Comparison of ENCODE assay signal across 8 cellular contexts in genomic region chr14:45133683-45134050, GRCh38. TPM values are rescaled to one million over a fixed set of nuclear protein-coding genes. Genes with fewer than 3 reads are reported as not detected.
DNase-seq lines count a peak whose midpoint lies in the region; ATAC-seq and TF ChIP-seq lines count a peak whose summit lies in the region.

No MANE protein-coding gene starts in this region.

- peaks cover 34% of the 10 kb centered on the region for H3K4me1 ChIP-seq in CD4-positive, CD25-positive, alpha-beta regulatory T cell (ENCODE audit: control insufficient read depth, insufficient read depth, low read length, poor library complexity, severe bottlenecking)
- peaks cover 16% of the 10 kb centered on the region for H3K4me1 ChIP-seq in OCI-LY3 (ENCODE audit: low read length)

- H3F3A ChIP-seq in neural cell (ENCODE audit: insufficient read depth, low read length, poor library complexity, severe bottlenecking) = peaks cover 10% of the 10 kb centered on the region

- peak in 1 of 3 donors; percentile 9 for DNase-seq in CD4-positive, CD25-positive, alpha-beta regulatory T cell
- no peak for DNase-seq in epithelial cell of esophagus (ENCODE audit: low read depth)
- DNase-seq in ecto neural progenitor cell (ENCODE audit: low spot score) = no peak
- DNase-seq in RPMI8226 = no peak
- DNase-seq in DMS79 (lab: John Stamatoyannopoulos, UW) = no peak
- no peak for DNase-seq in NCI-H524 (lab: John Stamatoyannopoulos, UW)

- H3K9me3 Mint-ChIP-seq in CD4-positive, CD25-positive, alpha-beta regulatory T cell = no peaks in the 10 kb centered on the region

- TF ChIP-seq CTCF in OCI-LY3 (IDR thresholded peaks at IDR 0.05; ENCODE audit: low read depth, low read length) (no peak), epithelial cell of esophagus (IDR thresholded peaks at IDR 0.05; ENCODE audit: insufficient read depth, low read depth, low read length, missing control alignments) (no peak), neural cell (IDR thresholded peaks at IDR 0.05; ENCODE audit: poor library complexity, severe bottlenecking) (no peak)

- no peak for ATAC-seq in CD4-positive, CD25-positive, alpha-beta regulatory T cell (ENCODE audit: low read depth in 2 of 2)

- no peak for TF ChIP-seq EP300 in neural cell (conservative IDR thresholded peaks at IDR 0.05; ENCODE audit: poor library complexity, severe bottlenecking)

- no peaks in the 10 kb centered on the region for H3K36me3 ChIP-seq in CD4-positive, CD25-positive, alpha-beta regulatory T cell (ENCODE audit: control insufficient read depth, insufficient read depth, low read length)
- H3K36me3 ChIP-seq in OCI-LY3 (replicated peaks; ENCODE audit: low read depth, low read length) (peaks cover 10% of the 10 kb centered on the region), neural cell (ENCODE audit: insufficient read depth, low read length) (no peaks in the 10 kb centered on the region)

- peaks cover 9% of the 10 kb centered on the region for H3K27me3 Mint-ChIP-seq in CD4-positive, CD25-positive, alpha-beta regulatory T cell

- H3K27me3 ChIP-seq in CD4-positive, CD25-positive, alpha-beta regulatory T cell (ENCODE audit: control insufficient read depth, insufficient read depth, low read length) = no peaks in the 10 kb centered on the region
- H3K27me3 ChIP-seq in OCI-LY3 (ENCODE audit: low read depth, low read length) = no peaks in the 10 kb centered on the region
- no peaks in the 10 kb centered on the region for H3K27me3 ChIP-seq in neural cell (ENCODE audit: insufficient read depth, low read depth, low read length)

- peaks cover 68% of the 10 kb centered on the region for H3K79me2 ChIP-seq in OCI-LY3 (ENCODE audit: low read length)
- peaks cover 38% of the 10 kb centered on the region for H3K79me2 ChIP-seq in neural cell (replicated peaks; ENCODE audit: insufficient read depth, low read length)

- H3K4me2 ChIP-seq in OCI-LY3 (ENCODE audit: low read length) (peak overlapping the region; percentile 90), neural cell (ENCODE audit: low read length) (peak overlapping the region; percentile 32)

- no peaks in the 10 kb centered on the region for H3K9me2 ChIP-seq in neural cell (ENCODE audit: insufficient read depth, low read length)

- no peaks in the 10 kb centered on the region for H3K9me3 ChIP-seq in CD4-positive, CD25-positive, alpha-beta regulatory T cell (ENCODE audit: control insufficient read depth in 2 of 2, low read length in 2 of 2)
- H3K9me3 ChIP-seq in OCI-LY3 (ENCODE audit: insufficient read depth, low read length) = no peaks in the 10 kb centered on the region
- H3K9me3 ChIP-seq in neural cell (ENCODE audit: low read length) = no peaks in the 10 kb centered on the region

- H3K4me3 Mint-ChIP-seq in CD4-positive, CD25-positive, alpha-beta regulatory T cell = peak overlapping the region; percentile 93 to 100 (median 97)

- H2AFZ ChIP-seq in OCI-LY3 (ENCODE audit: low read depth, low read length) (peak overlapping the region; percentile 71), neural cell (ENCODE audit: low read depth, low read length) (peak overlapping the region; percentile 96)

- H4K20me1 ChIP-seq in OCI-LY3 (ENCODE audit: insufficient read depth, low read length) (no peaks in the 10 kb centered on the region; the same call in 1 of the 2 replicates), neural cell (ENCODE audit: insufficient read depth) (no peaks in the 10 kb centered on the region)

- TF ChIP-seq RAD21 in neural cell (conservative IDR thresholded peaks at IDR 0.05) = no peak

- H3K9ac ChIP-seq in OCI-LY3 (ENCODE audit: low read length) (peak overlapping the region; percentile 94), neural cell (ENCODE audit: low read length) (peak overlapping the region; percentile 92)

- peaks cover 4% of the 10 kb centered on the region for H3K36me3 Mint-ChIP-seq in CD4-positive, CD25-positive, alpha-beta regulatory T cell

- peak overlapping the region; percentile 84 for H3K4me3 ChIP-seq in CD4-positive, CD25-positive, alpha-beta regulatory T cell (ENCODE audit: low read depth, low read length)
- H3K4me3 ChIP-seq in OCI-LY3 (ENCODE audit: low read length) = peak overlapping the region; percentile 91
- peak overlapping the region; percentile 86 for H3K4me3 ChIP-seq in epithelial cell of esophagus (ENCODE audit: low read length)
- H3K4me3 ChIP-seq in neural cell (ENCODE audit: low read length) = peak overlapping the region; percentile 85

- H3K27ac ChIP-seq in CD4-positive, CD25-positive, alpha-beta regulatory T cell (ENCODE audit: insufficient read depth, low read length, poor library complexity, severe bottlenecking) = peak overlapping the region; percentile 89
- H3K27ac ChIP-seq in OCI-LY3 (ENCODE audit: low read length) = peak overlapping the region; percentile 56
- peak overlapping the region; percentile 89 for H3K27ac ChIP-seq in neural cell (ENCODE audit: low read length)

- H3K4me1 Mint-ChIP-seq in CD4-positive, CD25-positive, alpha-beta regulatory T cell = peaks cover 25 to 70% (median 48%) of the 10 kb centered on the region in 4 donors

- H3K27ac Mint-ChIP-seq in CD4-positive, CD25-positive, alpha-beta regulatory T cell = peak overlapping the region; percentile 98 to 99 (median 99)

TF ChIP-seq in neural cell, 6 proteins besides CTCF, POLR2A, EP300 and RAD21:
- TF ChIP-seq TAF1 (IDR thresholded peaks at IDR 0.05; ENCODE audit: low read depth) (no peak), POLR2AphosphoS5 (IDR thresholded peaks at IDR 0.05) (no peak), MXI1 (conservative IDR thresholded peaks at IDR 0.05; ENCODE audit: poor library complexity, severe bottlenecking) (no peak), REST (IDR thresholded peaks at IDR 0.05; ENCODE audit: borderline replicate concordance) (no peak), EZH2 (IDR thresholded peaks at IDR 0.05; ENCODE audit: borderline replicate concordance, insufficient read depth, low read length, poor library complexity, severe bottlenecking) (no peak)

RNA-seq across cellular contexts. Expression of gene FKBP3, which starts 0.6 kb away (rescaled TPM):
- total RNA-seq in CD4-positive, CD25-positive, alpha-beta regulatory T cell = 43.8 TPM
- 10 to 100 TPM; 57.9 to 79.2 (median 64.5) TPM for polyA plus RNA-seq in CD4-positive, CD25-positive, alpha-beta regulatory T cell
- polyA plus RNA-seq in neural cell = 157 and 189 TPM in 2 replicates
- 66.0 and 86.7 TPM in 2 replicates for polyA minus RNA-seq in neural cell

RNA-seq across cellular contexts. Expression of gene FANCM, which starts 2.1 kb away (rescaled TPM):
- 9.2 TPM for total RNA-seq in CD4-positive, CD25-positive, alpha-beta regulatory T cell
- 1 to 10 TPM; 4.0 to 5.5 (median 5.2) TPM for polyA plus RNA-seq in CD4-positive, CD25-positive, alpha-beta regulatory T cell
- 5.0 and 7.1 TPM in 2 replicates for polyA plus RNA-seq in neural cell
- polyA minus RNA-seq in neural cell = 21.8 and 24.1 TPM in 2 replicates

RNA-seq across cellular contexts. Expression of gene PRPF39, which starts 49.8 kb away (rescaled TPM):
- total RNA-seq in CD4-positive, CD25-positive, alpha-beta regulatory T cell = 64.4 TPM
- polyA plus RNA-seq in CD4-positive, CD25-positive, alpha-beta regulatory T cell = 10 to 100 TPM in 2 of 4 donors, 1 to 10 TPM in 2; 5.5 to 17.3 (median 9.9) TPM
- polyA plus RNA-seq in neural cell = 137 and 138 TPM in 2 replicates
- 72.1 and 89.8 TPM in 2 replicates for polyA minus RNA-seq in neural cell
